In genomic region chr12:26874501-26875296, GRCh38 we compare ENCODE assay signal across 11 cellular contexts. TPM values are rescaled to one million over a fixed set of nuclear protein-coding genes. Genes with fewer than 3 reads are reported as not detected.
DNase-seq lines count a peak whose midpoint lies in the region; ATAC-seq and TF ChIP-seq lines count a peak whose summit lies in the region.
"Had no signal": no experiment of that assay in that cellular context is flagged by ENCODE, and none has a peak within 500 bp of the region (broad histone marks: within the 10 kb centered on the region; RNA-seq: fewer than 3 reads in every experiment).

No MANE protein-coding gene starts in this region.

- TF ChIP-seq CTCF in breast epithelium (IDR thresholded peaks at IDR 0.05) = no peak
- TF ChIP-seq CTCF in prostate gland (IDR thresholded peaks at IDR 0.05) = no peak
- no peak for TF ChIP-seq CTCF in OCI-LY7 (conservative IDR thresholded peaks at IDR 0.05; ENCODE audit: low read length)

- in situ Hi-C loops in KBM-7 (cut with MboI; ENCODE audit: low pct_unique_long_range_greater_than_20kb, low sequenced_read_pairs) = no loop called here

- H3K9me3 ChIP-seq in breast epithelium (no peaks in the 10 kb centered on the region), prostate gland (no peaks in the 10 kb centered on the region), OCI-LY7 (ENCODE audit: low read length) (no peaks in the 10 kb centered on the region)
- H3K9me3 ChIP-seq: left ventricle myocardium inferior had no signal

- no peaks in the 10 kb centered on the region for H3K36me3 ChIP-seq in breast epithelium
- H3K36me3 ChIP-seq in prostate gland = no peaks in the 10 kb centered on the region
- H3K36me3 ChIP-seq in OCI-LY7 (ENCODE audit: insufficient read depth, low read length) = no peaks in the 10 kb centered on the region
- H3K36me3 ChIP-seq: left ventricle myocardium inferior had no signal

- peak; percentile 61 for ATAC-seq in GM18861 (IDR thresholded peaks at IDR 0.05; ENCODE audit: unreplicated experiment)
- ATAC-seq in HG02610 (IDR thresholded peaks at IDR 0.05; ENCODE audit: unreplicated experiment) = peak; percentile 61

- H3K27me3 ChIP-seq in breast epithelium (no peaks in the 10 kb centered on the region), prostate gland (replicated peaks; ENCODE audit: insufficient read depth) (no peaks in the 10 kb centered on the region)

- H3K9me2 ChIP-seq in OCI-LY7 (ENCODE audit: insufficient read depth, low read length) = no peaks in the 10 kb centered on the region

- H4K20me1 ChIP-seq in OCI-LY7 (ENCODE audit: insufficient read depth, low read length) = no peaks in the 10 kb centered on the region

- no peak overlapping the region for H3K27ac ChIP-seq in breast epithelium
- no peak overlapping the region for H3K27ac ChIP-seq in prostate gland
- H3K27ac ChIP-seq in OCI-LY7 (ENCODE audit: low read depth, low read length, poor library complexity, severe bottlenecking) = no peak overlapping the region
- H3K27ac ChIP-seq: left ventricle myocardium inferior had no signal

- DNase-seq in KBM-7 = peak; percentile 59
- DNase-seq in myocyte (ENCODE audit: low read depth) = peak; percentile 69
- DNase-seq in breast epithelium (ENCODE audit: low spot score in 2 of 2) = no peak
- DNase-seq in prostate gland (ENCODE audit: low spot score) = no peak
- DNase-seq in OCI-LY7 (ENCODE audit: low spot score) = no peak
- no peak for DNase-seq in NCI-H446 treated with DMSO at 0.1 percent for 48 hours (lab: John Stamatoyannopoulos, UW)
- DNase-seq: left ventricle myocardium inferior, NCI-H1417 treated with DMSO at 0.1 percent for 48 hours, SHP77 had no signal

- 85% methylated on average over 7 of the region's 7 CpGs for WGBS in prostate gland

- intact Hi-C loops in breast epithelium (cut with DNase I; ENCODE audit: low total_unique reads) = no loop called here
- intact Hi-C loops in prostate gland (cut with DNase I) = no loop called here
- intact Hi-C loops in OCI-LY7 (cut with micrococcal nuclease; ENCODE audit: unreplicated experiment) = no loop called here

- H3K4me3 ChIP-seq in breast epithelium = no peak overlapping the region
- H3K4me3 ChIP-seq in prostate gland = no peak overlapping the region
- H3K4me3 ChIP-seq in OCI-LY7 (ENCODE audit: low read depth, low read length, poor library complexity, severe bottlenecking) = no peak overlapping the region
- H3K4me3 ChIP-seq: left ventricle myocardium inferior had no signal

- POLR2A ChIA-PET in OCI-LY7 (lab: Charles Lee) = interaction anchor here (0.6 to 1.2 kb wide), 2 partner anchors 52 to 880 kb away, joined by 3 to 7 read pairs; no protein-coding TSS in a partner anchor

- no peak overlapping the region for H3K4me2 ChIP-seq in OCI-LY7 (ENCODE audit: low read length)

- CTCF ChIA-PET in OCI-LY7 (lab: Charles Lee; ENCODE audit: unreplicated experiment) = no interaction called here

- H2AFZ ChIP-seq in OCI-LY7 (ENCODE audit: low read length) = no peak overlapping the region

- TF ChIP-seq POLR2A in breast epithelium (IDR thresholded peaks at IDR 0.05) = no peak
- TF ChIP-seq POLR2A in prostate gland (IDR thresholded peaks at IDR 0.05) = no peak

- no peaks in the 10 kb centered on the region for H3K79me2 ChIP-seq in OCI-LY7 (ENCODE audit: insufficient read depth, low read depth, low read length)

- no TSS peak for BruUV-seq in OCI-LY7 (replicated peaks; lab: Mats Ljungman, UMichigan)

- H3K4me1 ChIP-seq in breast epithelium = no peaks in the 10 kb centered on the region
- H3K4me1 ChIP-seq in prostate gland (replicated peaks) = peaks cover 3% of the 10 kb centered on the region
- H3K4me1 ChIP-seq in OCI-LY7 (ENCODE audit: insufficient read depth, low read length, poor library complexity, severe bottlenecking) = peaks cover 18% of the 10 kb centered on the region

RNA-seq across cellular contexts. Expression of gene ITPR2, which starts 41.7 kb away (rescaled TPM):
- total RNA-seq in myocyte (5.8 and 8.9 TPM in 2 replicates), breast epithelium (10 to 100 TPM; 47.2 to 95.0 (median 66.5) TPM), prostate gland (10 to 100 TPM; 30.0 to 44.4 TPM), OCI-LY7 (2022) (44.7 and 56.6 TPM in 2 replicates)
- polyA plus RNA-seq in myocyte (2012) = 1.9 TPM
- total RNA-seq in OCI-LY7 (2014; rRNA removed; shearing (Covaris generic)) = 25.6 and 33.7 TPM in 2 replicates

Comparison
In these comparisons a context has a peak if more than half of its experiments do, and no peak if none do; other contexts are left out.
1. DNase-seq: peak in KBM-7 (single experiment) and myocyte (single experiment); none in breast epithelium (0 of 2), prostate gland (single experiment), OCI-LY7 (single experiment) and NCI-H446 treated with DMSO at 0.1 percent for 48 hours (single experiment).